8 cellular contexts compared by ENCODE assay signal in genomic region chr6:135423649-135424128, GRCh38.
DNase-seq lines count a peak whose midpoint lies in the region; ATAC-seq and TF ChIP-seq lines count a peak whose summit lies in the region.

No MANE protein-coding gene starts in this region.

- intact Hi-C loops in left lung (cut with DNase I), result no loop called here

- no peak overlapping the region for H2AFZ ChIP-seq in OCI-LY1 (ENCODE audit: low read length)

- ATAC-seq in HG03469 (IDR thresholded peaks at IDR 0.05; ENCODE audit: unreplicated experiment) (peak; percentile 50), left lung (peak; percentile 93)

- TF ChIP-seq CTCF in GM20000 (IDR thresholded peaks at IDR 0.05; ENCODE audit: extremely low read depth, missing control alignments) (peak; percentile 48), OCI-LY1 (IDR thresholded peaks at IDR 0.05; ENCODE audit: low read length) (peak; percentile 84), cardiac fibroblast (IDR thresholded peaks at IDR 0.05; ENCODE audit: low read depth, low read length) (peak; percentile 65), left lung (IDR thresholded peaks at IDR 0.05) (peak; percentile 50 to 57)

- H3K4me1 ChIP-seq in OCI-LY1 (ENCODE audit: insufficient read depth, low read length, severe bottlenecking) (no peaks in the 10 kb centered on the region), left lung (peaks cover 0 to 9% of the 10 kb centered on the region in 2 donors)

- no peak overlapping the region for H3K4me2 ChIP-seq in OCI-LY1 (ENCODE audit: low read length)

- no peaks in the 10 kb centered on the region for H3K79me2 ChIP-seq in OCI-LY1 (ENCODE audit: insufficient read depth, low read length)

- H3F3A ChIP-seq in OCI-LY1 (ENCODE audit: insufficient read depth, low read length), result no peaks in the 10 kb centered on the region

- H3K27me3 ChIP-seq in OCI-LY1 (ENCODE audit: insufficient read depth, low read length) (no peaks in the 10 kb centered on the region), left lung (no peaks in the 10 kb centered on the region)

- no peaks in the 10 kb centered on the region for H3K9me2 ChIP-seq in OCI-LY1 (ENCODE audit: low read depth, low read length)

- DNase-seq in ELR (ENCODE audit: low read depth) (peak; percentile 65), GM20000 (ENCODE audit: low spot score) (peak; percentile 43), cardiac fibroblast (ENCODE audit: low read depth in 2 of 2) (peak; percentile 68), left lung (no peak), islet precursor cell (no peak)
- no peak for DNase-seq in stimulated activated CD4-positive, alpha-beta T cell treated with anti-CD3 and anti-CD28 coated beads, Interleukin-4, amount 100 ng/mL, for 1 hour

- H3K9me3 ChIP-seq in OCI-LY1 (ENCODE audit: low read length) (no peaks in the 10 kb centered on the region), left lung (no peaks in the 10 kb centered on the region)

- H3K4me3 ChIP-seq in OCI-LY1 (ENCODE audit: low read depth, low read length, poor library complexity, severe bottlenecking) (no peak overlapping the region), cardiac fibroblast (replicated peaks in 1 of 2; ENCODE audit: low read depth in 2 of 2, low read length in 2 of 2) (no peak overlapping the region), left lung (no peak overlapping the region)

- no peaks in the 10 kb centered on the region for H4K20me1 ChIP-seq in OCI-LY1 (ENCODE audit: insufficient read depth, low read length)

- no peak overlapping the region for H3K9ac ChIP-seq in OCI-LY1 (ENCODE audit: low read length)

- H3K36me3 ChIP-seq in OCI-LY1 (ENCODE audit: insufficient read depth, low read length) (no peaks in the 10 kb centered on the region), left lung (no peaks in the 10 kb centered on the region)

- H3K27ac ChIP-seq in OCI-LY1 (ENCODE audit: low read depth, low read length, poor library complexity, severe bottlenecking) (no peak overlapping the region), left lung (no peak overlapping the region)

Comparison
In these comparisons a context has a peak if more than half of its experiments do, and no peak if none do; other contexts are left out.
1. DNase-seq: peak in ELR (single experiment), GM20000 (single experiment) and cardiac fibroblast (2 of 2); none in left lung (0 of 2), islet precursor cell (single experiment) and stimulated activated CD4-positive, alpha-beta T cell treated with anti-CD3 and anti-CD28 coated beads, Interleukin-4, amount 100 ng/mL, for 1 hour (single experiment).
2. Peak in every context shown above with its lines, with median percentiles within 50 percentile points of each other: CTCF ChIP-seq.